In the genomic region with DNA sequence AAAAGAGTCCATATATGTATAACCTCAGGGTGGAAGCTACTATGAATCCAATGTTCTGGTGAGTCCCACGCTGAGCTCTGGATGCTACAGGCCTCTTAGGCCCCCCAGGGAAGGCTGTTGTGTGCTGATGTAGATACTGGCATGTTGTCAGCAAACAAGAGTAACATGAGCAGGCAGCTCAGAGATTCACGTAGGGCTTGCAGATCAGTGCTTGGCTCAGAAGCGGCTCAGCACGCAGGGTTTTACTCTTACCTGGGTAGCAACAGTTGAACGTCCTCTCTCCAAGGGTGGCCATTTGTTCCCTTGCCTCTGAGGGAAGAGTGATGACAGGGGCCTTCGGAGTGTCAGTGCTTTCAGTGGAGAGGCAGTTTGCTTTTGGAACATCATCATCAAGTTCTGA, we compare ENCODE assay signal across 29 cellular contexts.
"Had no signal": no experiment of that assay in that cellular context is flagged by ENCODE, and none has a peak within 500 bp of the region (broad histone marks: within the 10 kb centered on the region; RNA-seq: fewer than 3 reads in every experiment).

No MANE protein-coding gene starts in this region.

- H3K79me2 ChIP-seq: hepatocyte had no signal

- H3K9me3 ChIP-seq: colonic mucosa, esophagus muscularis mucosa, esophagus squamous epithelium, gastrocnemius medialis, gastroesophageal sphincter, heart left ventricle, heart right ventricle had no signal

- ATAC-seq: effector memory CD8-positive, alpha-beta T cell; esophagus mucosa; foreskin keratinocyte; gastrocnemius medialis; gastroesophageal sphincter; heart left ventricle; heart right ventricle had no signal

- H3K27ac Mint-ChIP-seq: dendritic cell treated with granulocyte-macrophage colony-stimulating factor and Interleukin-4, amounts not matched to agents 40 ng/mL and 50 ng/mL, for 4 days; effector memory CD8-positive, alpha-beta T cell; endodermal cell had no signal

- H3K27me3 ChIP-seq: colonic mucosa, foreskin keratinocyte had no signal

- H3K4me2 ChIP-seq: hepatocyte had no signal

- H3K4me3 Mint-ChIP-seq: dendritic cell treated with granulocyte-macrophage colony-stimulating factor and Interleukin-4, amounts not matched to agents 40 ng/mL and 50 ng/mL, for 4 days; effector memory CD8-positive, alpha-beta T cell; endodermal cell had no signal

- DNase-seq: colonic mucosa; cortex of kidney; dermis blood vessel endothelial cell; effector CD4-positive, alpha-beta T cell; effector CD8-positive, alpha-beta T cell; effector memory CD4-positive, alpha-beta T cell; effector memory CD8-positive, alpha-beta T cell; endodermal cell; erythroblast; esophagus squamous epithelium; foreskin fibroblast; foreskin keratinocyte; foreskin melanocyte; gastrocnemius medialis; glutamatergic neuron; head of caudate nucleus; heart left ventricle; heart right ventricle had no signal

- H3K9me3 Mint-ChIP-seq: dendritic cell treated with granulocyte-macrophage colony-stimulating factor and Interleukin-4, amounts not matched to agents 40 ng/mL and 50 ng/mL, for 4 days; effector memory CD8-positive, alpha-beta T cell; endodermal cell had no signal

- H3K27ac ChIP-seq: colonic mucosa, coronary artery, dorsolateral prefrontal cortex, epithelial cell of prostate, esophagus muscularis mucosa, esophagus squamous epithelium, foreskin keratinocyte, gastrocnemius medialis, gastroesophageal sphincter, heart left ventricle, heart right ventricle, hepatocyte had no signal

- H3K4me3 ChIP-seq: colonic mucosa, coronary artery, dorsolateral prefrontal cortex, esophagus muscularis mucosa, esophagus squamous epithelium, gastrocnemius medialis, gastroesophageal sphincter, heart left ventricle, heart right ventricle, hepatocyte had no signal

- FAIRE-seq: endometrium, endothelial cell of umbilical vein, frontal cortex had no signal

- H2AFZ ChIP-seq: hepatocyte had no signal

- H3K36me3 ChIP-seq: colonic mucosa, gastrocnemius medialis had no signal

- H3K4me1 ChIP-seq: colonic mucosa, esophagus muscularis mucosa, foreskin keratinocyte, gastrocnemius medialis, gastroesophageal sphincter had no signal
